Comparison of ENCODE assay signal across 21 cellular contexts in the genomic region with DNA sequence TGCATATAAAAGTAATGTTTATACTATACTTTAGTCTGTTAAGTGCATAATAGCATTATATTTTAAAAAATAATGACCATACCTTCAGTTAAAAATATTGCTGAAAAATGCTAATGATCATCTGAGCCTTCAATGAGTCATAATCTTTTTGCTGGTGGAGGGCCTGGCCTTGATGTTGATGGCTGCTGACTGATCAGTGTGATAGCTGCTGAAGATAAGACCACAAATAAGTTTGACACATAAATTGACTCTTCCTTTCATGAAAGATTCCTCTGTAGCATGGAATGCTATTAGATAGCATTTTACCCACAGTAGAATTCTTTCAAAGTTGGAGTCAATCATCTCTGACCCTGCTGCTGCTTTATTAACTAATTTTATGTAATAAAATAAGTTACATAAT.
A peak's percentile ranks its signal among the peaks of the same experiment; 100 is the strongest.
DNase-seq lines count a peak whose midpoint lies in the region; TF ChIP-seq lines count a peak whose summit lies in the region.
"Had no signal": no experiment of that assay in that cellular context is flagged by ENCODE, and none has a peak within 500 bp of the region (broad histone marks: within the 10 kb centered on the region; RNA-seq: fewer than 3 reads in every experiment).

No MANE protein-coding gene starts in this region.

- CTCF ChIA-PET in SK-N-SH (lab: Yijun Ruan, JAX) = no interaction called here

- POLR2A ChIA-PET in SK-N-SH (lab: Yijun Ruan, JAX) = no interaction called here

- no peaks in the 10 kb centered on the region for H3K36me3 Mint-ChIP-seq in mesothelial cell of epicardium
- H3K36me3 Mint-ChIP-seq: CD8-positive, alpha-beta T cell had no signal

- TF ChIP-seq EP300 in SK-N-SH (IDR thresholded peaks at IDR 0.05; ENCODE audit: borderline replicate concordance in 1 of 2, low read depth in 1 of 2, low read length in 1 of 2) = peak in 1 of 2 experiments; percentile 53; a peak in 1 of 4 replicates

- no peaks in the 10 kb centered on the region for H3K36me3 ChIP-seq in SK-N-SH (replicated peaks in 1 of 2; ENCODE audit: control insufficient read depth in 1 of 2, insufficient read depth in 2 of 2, low read length in 1 of 2)
- no peaks in the 10 kb centered on the region for H3K36me3 ChIP-seq in adrenal gland (replicated peaks in 1 of 2)
- H3K36me3 ChIP-seq: BLaER1 treated with 17β-estradiol and CSF1 and Interleukin-3, amounts not matched to agents 10 nM and 100 nM had no signal

- TF ChIP-seq CTCF in SK-N-SH (IDR thresholded peaks at IDR 0.05) = no peak
- no peak for TF ChIP-seq CTCF in mesothelial cell of epicardium (IDR thresholded peaks at IDR 0.05; ENCODE audit: unreplicated experiment)
- no peak for TF ChIP-seq CTCF in adrenal gland (IDR thresholded peaks at IDR 0.05)

- H3K27ac ChIP-seq in SK-N-SH (ENCODE audit: low read depth in 2 of 2, low read length in 1 of 2) (peak overlapping the region in 1 of 2 experiments; percentile 19; a peak in 1 of 4 replicates), adrenal gland (no peak overlapping the region)
- H3K27ac ChIP-seq: 22Rv1; A549; BLaER1 treated with 17β-estradiol and CSF1 and Interleukin-3, amounts not matched to agents 10 nM and 100 nM; C4-2B had no signal

- no peak overlapping the region for H3K27ac Mint-ChIP-seq in mesothelial cell of epicardium
- H3K27ac Mint-ChIP-seq: B cell; CD4-positive, alpha-beta T cell; CD8-positive, alpha-beta T cell had no signal

- H3K9me3 ChIP-seq in SK-N-SH (peaks cover 8% of the 10 kb centered on the region), adrenal gland (replicated peaks in 1 of 3) (no peaks in the 10 kb centered on the region)

- H3F3A ChIP-seq in SK-N-SH (replicated peaks; ENCODE audit: insufficient read depth) = peaks cover 17% of the 10 kb centered on the region

- no peak overlapping the region for H3K9ac ChIP-seq in SK-N-SH
- H3K9ac ChIP-seq: BLaER1 treated with 17β-estradiol and CSF1 and Interleukin-3, amounts not matched to agents 10 nM and 100 nM had no signal

- TF ChIP-seq RAD21 in SK-N-SH (IDR thresholded peaks at IDR 0.05; ENCODE audit: low read length) = no peak

- intact Hi-C loops in adrenal gland (cut with DNase I) = no loop called here

- H3K9me3 Mint-ChIP-seq in mesothelial cell of epicardium = peaks cover 31% of the 10 kb centered on the region
- H3K9me3 Mint-ChIP-seq: CD4-positive, alpha-beta T cell; CD8-positive, alpha-beta T cell had no signal

- H3K27me3 Mint-ChIP-seq in mesothelial cell of epicardium (ENCODE audit: low read depth) = no peaks in the 10 kb centered on the region
- H3K27me3 Mint-ChIP-seq: B cell; CD4-positive, alpha-beta T cell had no signal

- H3K4me3 ChIP-seq in SK-N-SH (ENCODE audit: low read depth in 2 of 2, low read length in 1 of 2) (no peak overlapping the region), adrenal gland (no peak overlapping the region)
- H3K4me3 ChIP-seq: A549; BLaER1 treated with 17β-estradiol and CSF1 and Interleukin-3, amounts not matched to agents 10 nM and 100 nM had no signal

- H3K4me1 Mint-ChIP-seq in mesothelial cell of epicardium = no peaks in the 10 kb centered on the region
- H3K4me1 Mint-ChIP-seq: B cell had no signal

- H3K4me1 ChIP-seq in SK-N-SH (ENCODE audit: control insufficient read depth in 1 of 2, insufficient read depth in 2 of 2, low read depth in 1 of 2, low read length in 1 of 2) = no peaks in the 10 kb centered on the region
- no peaks in the 10 kb centered on the region for H3K4me1 ChIP-seq in adrenal gland (replicated peaks in 1 of 2)
- H3K4me1 ChIP-seq: A549; BLaER1 treated with 17β-estradiol and CSF1 and Interleukin-3, amounts not matched to agents 10 nM and 100 nM had no signal

- no peak overlapping the region for H3K4me2 ChIP-seq in SK-N-SH
- H3K4me2 ChIP-seq: A549; BLaER1 treated with 17β-estradiol and CSF1 and Interleukin-3, amounts not matched to agents 10 nM and 100 nM had no signal

- no peak overlapping the region for H2AFZ ChIP-seq in SK-N-SH (ENCODE audit: low read depth)

- no peaks in the 10 kb centered on the region for H3K27me3 ChIP-seq in SK-N-SH (ENCODE audit: insufficient read depth)
- no peaks in the 10 kb centered on the region for H3K27me3 ChIP-seq in adrenal gland
- H3K27me3 ChIP-seq: BLaER1 treated with 17β-estradiol and CSF1 and Interleukin-3, amounts not matched to agents 10 nM and 100 nM had no signal

- TF ChIP-seq POLR2A in adrenal gland (IDR thresholded peaks at IDR 0.05) = no peak

- no peak overlapping the region for H3K4me3 Mint-ChIP-seq in mesothelial cell of epicardium
- H3K4me3 Mint-ChIP-seq: B cell; CD4-positive, alpha-beta T cell; CD8-positive, alpha-beta T cell had no signal

- no peaks in the 10 kb centered on the region for H3K9me2 ChIP-seq in SK-N-SH

- H4K20me1 ChIP-seq in SK-N-SH (ENCODE audit: insufficient read depth) = no peaks in the 10 kb centered on the region
- H4K20me1 ChIP-seq: BLaER1 treated with 17β-estradiol and CSF1 and Interleukin-3, amounts not matched to agents 10 nM and 100 nM had no signal

- no peaks in the 10 kb centered on the region for H3K79me2 ChIP-seq in SK-N-SH (ENCODE audit: insufficient read depth)

- DNase-seq in EL (peak; percentile 16), SK-N-SH (no peak), amniotic epithelial cell (ENCODE audit: low read depth) (peak; percentile 29), mesothelial cell of epicardium (ENCODE audit: low spot score in 2 of 2, unreplicated experiment in 2 of 2) (no peak), adrenal gland (no peak), COLO668 (lab: John Stamatoyannopoulos, UW; ENCODE audit: unreplicated experiment) (no peak)
- DNase-seq: AML-193; CD4-positive, alpha-beta T cell; CD8-positive, alpha-beta T cell; COR-L47; DMS 273 treated with DMSO at 0.1 percent for 48 hours; DMS153; DMS53; DMS79; DND-41; GF-D8 had no signal

TF ChIP-seq in SK-N-SH, 30 proteins besides CTCF, POLR2A, EP300 and RAD21 (continues in another document):
- TF ChIP-seq GABPA (IDR thresholded peaks at IDR 0.05; ENCODE audit: low read depth) (no peak), TEAD4 (IDR thresholded peaks at IDR 0.05; ENCODE audit: borderline replicate concordance, insufficient read depth) (peak; percentile 53; the same call in 1 of the 2 replicates), NFIC (IDR thresholded peaks at IDR 0.05; ENCODE audit: borderline replicate concordance) (no peak), FOSL2 (IDR thresholded peaks at IDR 0.05; ENCODE audit: borderline replicate concordance, low read depth) (peak; percentile 54), RFX5 (IDR thresholded peaks at IDR 0.05; ENCODE audit: low read length) (no peak), USF2 (IDR thresholded peaks at IDR 0.05; ENCODE audit: borderline replicate concordance, low read depth, low read length) (no peak), MAX (IDR thresholded peaks at IDR 0.05; ENCODE audit: low read depth) (no peak), RCOR1 (IDR thresholded peaks at IDR 0.05; ENCODE audit: low read length) (no peak), TAF1 (IDR thresholded peaks at IDR 0.05; ENCODE audit: borderline replicate concordance, low read depth, low read length) (no peak), SIN3A (IDR thresholded peaks at IDR 0.05; ENCODE audit: borderline replicate concordance, low read depth, low read length) (no peak), ELF1 (IDR thresholded peaks at IDR 0.05) (no peak)
- TF ChIP-seq, protein P1, sequence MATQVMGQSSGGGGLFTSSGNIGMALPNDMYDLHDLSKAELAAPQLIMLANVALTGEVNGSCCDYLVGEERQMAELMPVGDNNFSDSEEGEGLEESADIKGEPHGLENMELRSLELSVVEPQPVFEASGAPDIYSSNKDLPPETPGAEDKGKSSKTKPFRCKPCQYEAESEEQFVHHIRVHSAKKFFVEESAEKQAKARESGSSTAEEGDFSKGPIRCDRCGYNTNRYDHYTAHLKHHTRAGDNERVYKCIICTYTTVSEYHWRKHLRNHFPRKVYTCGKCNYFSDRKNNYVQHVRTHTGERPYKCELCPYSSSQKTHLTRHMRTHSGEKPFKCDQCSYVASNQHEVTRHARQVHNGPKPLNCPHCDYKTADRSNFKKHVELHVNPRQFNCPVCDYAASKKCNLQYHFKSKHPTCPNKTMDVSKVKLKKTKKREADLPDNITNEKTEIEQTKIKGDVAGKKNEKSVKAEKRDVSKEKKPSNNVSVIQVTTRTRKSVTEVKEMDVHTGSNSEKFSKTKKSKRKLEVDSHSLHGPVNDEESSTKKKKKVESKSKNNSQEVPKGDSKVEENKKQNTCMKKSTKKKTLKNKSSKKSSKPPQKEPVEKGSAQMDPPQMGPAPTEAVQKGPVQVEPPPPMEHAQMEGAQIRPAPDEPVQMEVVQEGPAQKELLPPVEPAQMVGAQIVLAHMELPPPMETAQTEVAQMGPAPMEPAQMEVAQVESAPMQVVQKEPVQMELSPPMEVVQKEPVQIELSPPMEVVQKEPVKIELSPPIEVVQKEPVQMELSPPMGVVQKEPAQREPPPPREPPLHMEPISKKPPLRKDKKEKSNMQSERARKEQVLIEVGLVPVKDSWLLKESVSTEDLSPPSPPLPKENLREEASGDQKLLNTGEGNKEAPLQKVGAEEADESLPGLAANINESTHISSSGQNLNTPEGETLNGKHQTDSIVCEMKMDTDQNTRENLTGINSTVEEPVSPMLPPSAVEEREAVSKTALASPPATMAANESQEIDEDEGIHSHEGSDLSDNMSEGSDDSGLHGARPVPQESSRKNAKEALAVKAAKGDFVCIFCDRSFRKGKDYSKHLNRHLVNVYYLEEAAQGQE (IDR thresholded peaks at IDR 0.05; ENCODE audit: low read depth, low read length) = no peak

Comparison
In these comparisons a context has a peak if more than half of its experiments do, and no peak if none do; other contexts are left out.
1. DNase-seq: peak in EL (single experiment) and amniotic epithelial cell (single experiment); none in SK-N-SH (single experiment), mesothelial cell of epicardium (0 of 2), adrenal gland (0 of 7) and COLO668 (single experiment).